Comparison of ENCODE assay signal across 9 cellular contexts in the genomic region with DNA sequence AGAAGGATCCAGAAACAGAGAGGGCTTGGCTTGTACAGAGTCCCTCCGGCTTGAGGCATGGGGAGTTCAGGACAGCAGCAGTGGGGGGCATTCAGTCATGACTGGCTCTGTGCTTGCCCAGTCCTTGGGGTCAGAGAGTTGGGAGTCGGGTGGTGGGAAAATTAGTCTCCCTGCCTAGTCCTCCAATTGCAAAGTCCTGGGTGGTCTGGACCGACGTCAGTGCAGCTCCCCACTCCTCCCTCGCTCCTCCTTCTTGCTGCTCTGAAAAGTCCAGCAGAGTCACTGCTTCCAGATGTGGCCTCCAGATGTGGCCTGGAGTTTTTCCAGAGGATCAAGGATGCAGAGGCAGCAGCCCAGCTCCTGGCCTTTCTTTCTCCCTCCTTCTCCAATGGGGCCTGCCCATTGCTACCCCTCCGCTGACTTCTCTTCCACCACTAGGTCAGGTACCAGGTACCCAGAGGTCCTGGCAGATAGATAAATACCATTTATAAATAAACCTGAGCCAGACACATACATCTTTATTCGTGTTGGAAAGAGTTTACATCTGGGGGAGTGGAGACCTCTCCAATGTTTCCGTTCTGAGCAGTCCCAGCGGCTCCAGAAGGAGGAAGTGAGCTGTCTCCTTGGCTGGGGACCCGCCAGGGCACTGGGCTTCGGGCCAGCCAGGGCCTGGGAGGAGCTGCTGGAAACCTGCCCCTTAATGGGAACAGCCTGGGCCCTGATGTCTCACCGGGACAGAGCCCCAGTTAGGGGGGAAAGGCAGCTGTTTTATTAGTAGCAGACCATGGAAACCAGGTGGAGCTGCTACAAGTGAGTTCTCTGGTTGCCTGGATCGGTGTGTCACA. TPM values are rescaled to one million over a fixed set of nuclear protein-coding genes. Genes with fewer than 3 reads are reported as not detected.
A peak's percentile ranks its signal among the peaks of the same experiment; 100 is the strongest.
DNase-seq lines count a peak whose midpoint lies in the region; ATAC-seq and TF ChIP-seq lines count a peak whose summit lies in the region.
"Had no signal": no experiment of that assay in that cellular context is flagged by ENCODE, and none has a peak within 500 bp of the region (broad histone marks: within the 10 kb centered on the region; RNA-seq: fewer than 3 reads in every experiment).

No MANE protein-coding gene starts in this region.

- peak overlapping the region; percentile 21 to 65 (median 29) for H3K27ac ChIP-seq in right lobe of liver
- peak overlapping the region; percentile 22 for H3K27ac ChIP-seq in thymus (ENCODE audit: low read depth)

- H3K36me3 ChIP-seq in right lobe of liver: no peaks in the 10 kb centered on the region
- H3K36me3 ChIP-seq in thymus (ENCODE audit: control insufficient read depth, insufficient read depth): no peaks in the 10 kb centered on the region

- peaks cover 66% of the 10 kb centered on the region for H3K4me1 Mint-ChIP-seq in chondrocyte (ENCODE audit: low read depth)
- peaks cover 22% of the 10 kb centered on the region for H3K4me1 Mint-ChIP-seq in stimulated activated memory B cell treated with anti-CD40 and anti-IgM and Interleukin-4, amounts not matched to agents 10 μg/mL and 1 μg/mL and 100 μg/mL, for 72 hours

- no peaks in the 10 kb centered on the region for H3K36me3 Mint-ChIP-seq in chondrocyte (ENCODE audit: low read depth)
- H3K36me3 Mint-ChIP-seq in stimulated activated memory B cell treated with anti-CD40 and anti-IgM and Interleukin-4, amounts not matched to agents 10 μg/mL and 1 μg/mL and 100 μg/mL, for 72 hours: no peaks in the 10 kb centered on the region
- H3K36me3 Mint-ChIP-seq: memory B cell had no signal

- peak overlapping the region; percentile 27 for H3K4me3 Mint-ChIP-seq in chondrocyte (ENCODE audit: unreplicated experiment)
- H3K4me3 Mint-ChIP-seq in stimulated activated memory B cell treated with anti-CD40 and anti-IgM and Interleukin-4, amounts not matched to agents 10 μg/mL and 1 μg/mL and 100 μg/mL, for 72 hours: no peak overlapping the region
- H3K4me3 Mint-ChIP-seq: memory B cell had no signal

- 18% methylated on average over 2 of the region's 13 CpGs for WGBS in right lobe of liver (ENCODE audit: insufficient coverage, low coverage, low lambda C conversion rate, missing lambda C conversion rate)
- WGBS in thymus: 60% methylated on average over 13 of the region's 13 CpGs

- peak overlapping the region; percentile 93 for H3K27ac Mint-ChIP-seq in chondrocyte (ENCODE audit: unreplicated experiment)
- H3K27ac Mint-ChIP-seq in stimulated activated memory B cell treated with anti-CD40 and anti-IgM and Interleukin-4, amounts not matched to agents 10 μg/mL and 1 μg/mL and 100 μg/mL, for 72 hours: no peak overlapping the region
- H3K27ac Mint-ChIP-seq: memory B cell had no signal

- POLR2A ChIA-PET in GM10248 (lab: Yijun Ruan, JAX): no interaction called here

- intact Hi-C loops in right lobe of liver (cut with DNase I): no loop called here

- H3K9me3 ChIP-seq in right lobe of liver (no peaks in the 10 kb centered on the region), thymus (ENCODE audit: control insufficient read depth) (no peaks in the 10 kb centered on the region)

- ATAC-seq in right lobe of liver: peak; percentile 79 to 89 (median 83)
- ATAC-seq in stimulated activated memory B cell treated with anti-CD40 and anti-IgM and Interleukin-4, amounts not matched to agents 10 μg/mL and 1 μg/mL and 100 μg/mL, for 72 hours: no peak

- H3K27me3 ChIP-seq in right lobe of liver (no peaks in the 10 kb centered on the region), thymus (ENCODE audit: control insufficient read depth, insufficient read depth) (no peaks in the 10 kb centered on the region)

- TF ChIP-seq CTCF in chondrocyte (IDR thresholded peaks at IDR 0.05): peak; percentile 17
- no peak for TF ChIP-seq CTCF in right lobe of liver (IDR thresholded peaks at IDR 0.05)
- no peak for TF ChIP-seq CTCF in GM10248 (IDR thresholded peaks at IDR 0.05; ENCODE audit: control extremely low read depth, extremely low read depth, low read depth, missing control alignments)

- CTCF ChIA-PET in GM10248 (lab: Yijun Ruan, JAX): no interaction called here

- no peaks in the 10 kb centered on the region for H3K9me3 Mint-ChIP-seq in chondrocyte (ENCODE audit: low read depth)
- no peaks in the 10 kb centered on the region for H3K9me3 Mint-ChIP-seq in stimulated activated memory B cell treated with anti-CD40 and anti-IgM and Interleukin-4, amounts not matched to agents 10 μg/mL and 1 μg/mL and 100 μg/mL, for 72 hours
- H3K9me3 Mint-ChIP-seq: memory B cell had no signal

- H3K27me3 Mint-ChIP-seq in chondrocyte (ENCODE audit: low read depth): no peaks in the 10 kb centered on the region
- H3K27me3 Mint-ChIP-seq in stimulated activated memory B cell treated with anti-CD40 and anti-IgM and Interleukin-4, amounts not matched to agents 10 μg/mL and 1 μg/mL and 100 μg/mL, for 72 hours: no peaks in the 10 kb centered on the region
- H3K27me3 Mint-ChIP-seq: memory B cell had no signal

- DNase-seq in DMS153 (lab: John Stamatoyannopoulos, UW) (peak; percentile 66), NCI-H2196 (lab: John Stamatoyannopoulos, UW; ENCODE audit: unreplicated experiment) (peak; percentile 81), chondrocyte (ENCODE audit: low spot score) (no peak), right lobe of liver (peak; percentile 78 to 82 (median 79)), GM10248 (ENCODE audit: extremely low spot score) (no peak)
- DNase-seq in activated CD4-positive, alpha-beta T cell treated with anti-CD3 and anti-CD28 coated beads, Interleukin-2, amount 50 U/mL, for 48 hours: no peak

- no peak for TF ChIP-seq POLR2A in right lobe of liver (IDR thresholded peaks at IDR 0.05)

- H3K4me3 ChIP-seq in right lobe of liver: no peak overlapping the region
- H3K4me3 ChIP-seq in thymus (ENCODE audit: low read length): no peak overlapping the region

- H3K4me1 ChIP-seq in right lobe of liver (no peaks in the 10 kb centered on the region), thymus (ENCODE audit: control insufficient read depth, insufficient read depth, low read length) (peaks cover 16% of the 10 kb centered on the region)

RNA-seq across cellular contexts. Expression of gene RNF24, which starts 49.0 kb away (rescaled TPM):
- total RNA-seq in chondrocyte (13.3 to 22.4 TPM (median 18.9 TPM) in 3 replicates), right lobe of liver (1 to 10 TPM; 1.1 to 8.7 (median 2.2) TPM)
- polyA plus RNA-seq in thymus: 3.5 TPM

Comparison
In these comparisons a context has a peak if more than half of its experiments do, and no peak if none do; other contexts are left out.
1. DNase-seq: peak in DMS153 (single experiment), NCI-H2196 (single experiment) and right lobe of liver (3 of 3); none in chondrocyte (single experiment), GM10248 (single experiment) and activated CD4-positive, alpha-beta T cell treated with anti-CD3 and anti-CD28 coated beads, Interleukin-2, amount 50 U/mL, for 48 hours (0 of 2).